Comparison of ENCODE assay signal across 31 cellular contexts in genomic region chr19:28495046-28495445, GRCh38.
"Had no signal": no experiment of that assay in that cellular context is flagged by ENCODE, and none has a peak within 500 bp of the region (broad histone marks: within the 10 kb centered on the region; RNA-seq: fewer than 3 reads in every experiment).

No MANE protein-coding gene starts in this region.

- H3K9me3 Mint-ChIP-seq: activated naive CD4-positive, alpha-beta T cell treated with anti-CD3 and anti-CD28 coated beads for 36 hours; activated naive CD4-positive, alpha-beta T cell treated with anti-CD3 and anti-CD28 coated beads, Interleukin-2, amount 50 U/mL, for 72 hours; activated T-helper 1 cell treated with anti-CD3 and anti-CD28 coated beads, Interleukin-12 subunit alpha, Interleukin-12 subunit beta, Interleukin-2, Interleukin-4 antibody, amounts not matched to agents 30 ng/mL and 10 ng/mL and 1 ng/mL, durations not matched to agents 14 hours and 24 hours and 36 hours; central memory CD8-positive, alpha-beta T cell; T-helper 2 cell treated with Interferon-gamma antibody and Interleukin-4, amounts not matched to agents 5 μg/mL and 100 μg/mL, for 36 hours had no signal

- DNase-seq: activated B cell treated with CpG ODN at 0.5 μM for 24 hours; activated CD4-positive, alpha-beta memory T cell treated with anti-CD3 and anti-CD28 coated beads for 36 hours; activated CD4-positive, alpha-beta T cell treated with anti-CD3 and anti-CD28 coated beads for 4 hours; activated CD4-positive, alpha-beta T cell treated with anti-CD3 and anti-CD28 coated beads, Interleukin-2, amount 50 U/mL, for 1 hour; activated CD4-positive, CD25-positive, alpha-beta regulatory T cell treated with anti-CD3 and anti-CD28 coated beads, Interleukin-2, amount 50 U/mL, for 72 hours; activated CD8-positive, alpha-beta memory T cell treated with anti-CD3 and anti-CD28 coated beads, Interleukin-2, amount 50 U/mL, for 4 hours; activated gamma-delta T cell treated with Interleukin-2 at 50 U/mL for 16 hours; activated naive CD4-positive, alpha-beta T cell treated with anti-CD3 and anti-CD28 coated beads for 36 hours; activated T-cell treated with anti-CD3 and anti-CD28 coated beads for 4 hours; activated T-cell treated with anti-CD3 and anti-CD28 coated beads, Interleukin-2, amount 50 U/mL, for 4 hours; adrenal gland; Kasumi-1; KBM-7; MG63; NCI-H1048; NCI-H1105 treated with DMSO at 0.1 percent for 48 hours; NCI-H1436; NCI-H1694; NCI-H1930; NCI-H2081 treated with DMSO at 0.1 percent for 48 hours; NCI-H226; NCI-H524 treated with DMSO at 0.1 percent for 48 hours; SHP77; SJCRH30 had no signal

- H3K4me3 ChIP-seq: adrenal gland, MG63, SJCRH30, SK-N-MC had no signal

- H3K9me3 ChIP-seq: adrenal gland, MG63, SJCRH30 had no signal

- H3K4me1 Mint-ChIP-seq: activated B cell treated with CpG ODN at 0.5 μM for 24 hours had no signal

- H3K36me3 Mint-ChIP-seq: activated CD4-positive, alpha-beta memory T cell treated with anti-CD3 and anti-CD28 coated beads for 36 hours; brain had no signal

- H3K27me3 ChIP-seq: adrenal gland, MG63, SJCRH30 had no signal

- H3K4me1 ChIP-seq: adrenal gland, SJCRH30 had no signal

- H3K27ac ChIP-seq: adrenal gland, SJCRH30, SK-N-MC had no signal

- H3K36me3 ChIP-seq: adrenal gland, MG63, SJCRH30 had no signal

- H3K27ac Mint-ChIP-seq: activated B cell treated with CpG ODN at 0.5 μM for 24 hours; activated CD4-positive, alpha-beta memory T cell treated with anti-CD3 and anti-CD28 coated beads for 36 hours; activated naive CD4-positive, alpha-beta T cell treated with anti-CD3 and anti-CD28 coated beads for 36 hours; activated naive CD4-positive, alpha-beta T cell treated with anti-CD3 and anti-CD28 coated beads, Interleukin-2, amount 50 U/mL, for 72 hours; activated T-helper 1 cell treated with anti-CD3 and anti-CD28 coated beads, Interleukin-12 subunit alpha, Interleukin-12 subunit beta, Interleukin-2, Interleukin-4 antibody, amounts not matched to agents 30 ng/mL and 10 ng/mL and 1 ng/mL, durations not matched to agents 14 hours and 24 hours and 36 hours; T-helper 2 cell treated with Interferon-gamma antibody and Interleukin-4, amounts not matched to agents 5 μg/mL and 100 μg/mL, for 36 hours had no signal

- ATAC-seq: activated naive CD4-positive, alpha-beta T cell treated with anti-CD3 and anti-CD28 coated beads, Interleukin-2, amount 50 U/mL, for 72 hours; activated T-cell treated with anti-CD3 and anti-CD28 coated beads, Interleukin-2, amount 50 U/mL, for 4 hours; Panc1 had no signal

- H3K27me3 Mint-ChIP-seq: activated B cell treated with CpG ODN at 0.5 μM for 24 hours; activated CD4-positive, alpha-beta memory T cell treated with anti-CD3 and anti-CD28 coated beads for 36 hours; brain; central memory CD8-positive, alpha-beta T cell had no signal

- H3K4me3 Mint-ChIP-seq: activated B cell treated with CpG ODN at 0.5 μM for 24 hours; activated CD4-positive, alpha-beta memory T cell treated with anti-CD3 and anti-CD28 coated beads for 36 hours; activated naive CD4-positive, alpha-beta T cell treated with anti-CD3 and anti-CD28 coated beads for 36 hours; activated T-cell treated with anti-CD3 and anti-CD28 coated beads, Interleukin-2, amount 50 U/mL, for 4 hours; activated T-helper 1 cell treated with anti-CD3 and anti-CD28 coated beads, Interleukin-12 subunit alpha, Interleukin-12 subunit beta, Interleukin-2, Interleukin-4 antibody, amounts not matched to agents 30 ng/mL and 10 ng/mL and 1 ng/mL, durations not matched to agents 14 hours and 24 hours and 36 hours; central memory CD8-positive, alpha-beta T cell; T-helper 2 cell treated with Interferon-gamma antibody and Interleukin-4, amounts not matched to agents 5 μg/mL and 100 μg/mL, for 36 hours had no signal
